Comparison of ENCODE assay signal across 1 cellular context in the genomic region with DNA sequence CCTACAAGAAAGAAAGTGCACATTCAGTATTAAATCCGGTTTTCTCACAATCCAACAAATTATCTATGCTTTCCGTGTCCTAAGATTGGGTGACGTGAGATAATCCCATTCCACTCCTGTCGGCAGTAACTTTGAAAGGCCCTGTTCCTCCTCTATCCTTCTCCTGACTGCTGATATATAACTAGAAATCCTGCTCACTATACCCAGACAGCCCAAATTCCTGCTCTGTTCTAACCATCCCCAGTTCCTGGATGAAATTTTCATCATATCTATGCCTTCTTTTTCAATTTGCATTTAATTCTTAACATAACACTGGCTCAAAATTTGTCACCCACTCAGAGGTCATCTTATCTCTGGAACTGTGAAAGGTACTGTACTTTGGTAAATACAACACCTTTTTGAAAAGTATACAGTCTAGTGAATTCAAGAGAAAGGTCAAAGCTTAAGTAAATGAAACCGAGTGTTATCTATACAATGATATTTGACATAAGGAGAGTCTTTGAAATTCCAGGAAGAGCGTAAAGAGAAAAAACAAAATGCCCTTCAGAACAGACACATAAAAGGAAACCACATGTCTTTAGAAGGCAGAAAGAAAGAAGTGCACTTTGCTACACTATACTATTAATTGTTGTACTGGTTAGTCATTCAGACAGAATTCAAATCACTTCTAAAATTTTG.
A peak's percentile ranks its signal among the peaks of the same experiment; 100 is the strongest.
TF ChIP-seq lines count a peak whose summit lies in the region.

No MANE protein-coding gene starts in this region.

TF ChIP-seq in HepG2, 621 proteins besides CTCF, POLR2A, EP300 and RAD21 (continued from another document and continues in another):
- TF ChIP-seq, protein P1, sequence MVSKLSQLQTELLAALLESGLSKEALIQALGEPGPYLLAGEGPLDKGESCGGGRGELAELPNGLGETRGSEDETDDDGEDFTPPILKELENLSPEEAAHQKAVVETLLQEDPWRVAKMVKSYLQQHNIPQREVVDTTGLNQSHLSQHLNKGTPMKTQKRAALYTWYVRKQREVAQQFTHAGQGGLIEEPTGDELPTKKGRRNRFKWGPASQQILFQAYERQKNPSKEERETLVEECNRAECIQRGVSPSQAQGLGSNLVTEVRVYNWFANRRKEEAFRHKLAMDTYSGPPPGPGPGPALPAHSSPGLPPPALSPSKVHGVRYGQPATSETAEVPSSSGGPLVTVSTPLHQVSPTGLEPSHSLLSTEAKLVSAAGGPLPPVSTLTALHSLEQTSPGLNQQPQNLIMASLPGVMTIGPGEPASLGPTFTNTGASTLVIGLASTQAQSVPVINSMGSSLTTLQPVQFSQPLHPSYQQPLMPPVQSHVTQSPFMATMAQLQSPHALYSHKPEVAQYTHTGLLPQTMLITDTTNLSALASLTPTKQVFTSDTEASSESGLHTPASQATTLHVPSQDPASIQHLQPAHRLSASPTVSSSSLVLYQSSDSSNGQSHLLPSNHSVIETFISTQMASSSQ (IDR thresholded peaks at IDR 0.05; ENCODE audit: low read depth) = peak; percentile 65
- TF ChIP-seq, protein P1 (CRISPR knock-in tag; IDR thresholded peaks at IDR 0.05; ENCODE audit: borderline replicate concordance) = no peak; the same call in 1 of the 2 replicates
- TF ChIP-seq NFYC (CRISPR knock-in tag; IDR thresholded peaks at IDR 0.05) = no peak
- TF ChIP-seq, protein P2, sequence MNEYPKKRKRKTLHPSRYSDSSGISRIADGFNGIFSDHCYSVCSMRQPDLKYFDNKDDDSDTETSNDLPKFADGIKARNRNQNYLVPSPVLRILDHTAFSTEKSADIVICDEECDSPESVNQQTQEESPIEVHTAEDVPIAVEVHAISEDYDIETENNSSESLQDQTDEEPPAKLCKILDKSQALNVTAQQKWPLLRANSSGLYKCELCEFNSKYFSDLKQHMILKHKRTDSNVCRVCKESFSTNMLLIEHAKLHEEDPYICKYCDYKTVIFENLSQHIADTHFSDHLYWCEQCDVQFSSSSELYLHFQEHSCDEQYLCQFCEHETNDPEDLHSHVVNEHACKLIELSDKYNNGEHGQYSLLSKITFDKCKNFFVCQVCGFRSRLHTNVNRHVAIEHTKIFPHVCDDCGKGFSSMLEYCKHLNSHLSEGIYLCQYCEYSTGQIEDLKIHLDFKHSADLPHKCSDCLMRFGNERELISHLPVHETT (CRISPR knock-in tag; conservative IDR thresholded peaks at IDR 0.05) = no peak
- peak; percentile 27; the same call in 1 of the 2 replicates for TF ChIP-seq FOXO1 (CRISPR knock-in tag; IDR thresholded peaks at IDR 0.05)
- no peak for TF ChIP-seq PCBP1 (IDR thresholded peaks at IDR 0.05; ENCODE audit: borderline replicate concordance, low read depth, low read length)
- peak; percentile 44; the same call in 1 of the 2 replicates for TF ChIP-seq ELF1 (CRISPR knock-in tag; IDR thresholded peaks at IDR 0.05)
- TF ChIP-seq ZNF598 (CRISPR knock-in tag; IDR thresholded peaks at IDR 0.05; ENCODE audit: borderline replicate concordance) = no peak
- TF ChIP-seq ZNF205 (CRISPR knock-in tag; IDR thresholded peaks at IDR 0.05) = 0 out of 2 replicates have a peak, but pooled peaks have one; percentile 39
- TF ChIP-seq, protein P3, sequence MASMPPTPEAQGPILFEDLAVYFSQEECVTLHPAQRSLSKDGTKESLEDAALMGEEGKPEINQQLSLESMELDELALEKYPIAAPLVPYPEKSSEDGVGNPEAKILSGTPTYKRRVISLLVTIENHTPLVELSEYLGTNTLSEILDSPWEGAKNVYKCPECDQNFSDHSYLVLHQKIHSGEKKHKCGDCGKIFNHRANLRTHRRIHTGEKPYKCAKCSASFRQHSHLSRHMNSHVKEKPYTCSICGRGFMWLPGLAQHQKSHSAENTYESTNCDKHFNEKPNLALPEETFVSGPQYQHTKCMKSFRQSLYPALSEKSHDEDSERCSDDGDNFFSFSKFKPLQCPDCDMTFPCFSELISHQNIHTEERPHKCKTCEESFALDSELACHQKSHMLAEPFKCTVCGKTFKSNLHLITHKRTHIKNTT (CRISPR knock-in tag; IDR thresholded peaks at IDR 0.05) = no peak
- TF ChIP-seq, protein P4, sequence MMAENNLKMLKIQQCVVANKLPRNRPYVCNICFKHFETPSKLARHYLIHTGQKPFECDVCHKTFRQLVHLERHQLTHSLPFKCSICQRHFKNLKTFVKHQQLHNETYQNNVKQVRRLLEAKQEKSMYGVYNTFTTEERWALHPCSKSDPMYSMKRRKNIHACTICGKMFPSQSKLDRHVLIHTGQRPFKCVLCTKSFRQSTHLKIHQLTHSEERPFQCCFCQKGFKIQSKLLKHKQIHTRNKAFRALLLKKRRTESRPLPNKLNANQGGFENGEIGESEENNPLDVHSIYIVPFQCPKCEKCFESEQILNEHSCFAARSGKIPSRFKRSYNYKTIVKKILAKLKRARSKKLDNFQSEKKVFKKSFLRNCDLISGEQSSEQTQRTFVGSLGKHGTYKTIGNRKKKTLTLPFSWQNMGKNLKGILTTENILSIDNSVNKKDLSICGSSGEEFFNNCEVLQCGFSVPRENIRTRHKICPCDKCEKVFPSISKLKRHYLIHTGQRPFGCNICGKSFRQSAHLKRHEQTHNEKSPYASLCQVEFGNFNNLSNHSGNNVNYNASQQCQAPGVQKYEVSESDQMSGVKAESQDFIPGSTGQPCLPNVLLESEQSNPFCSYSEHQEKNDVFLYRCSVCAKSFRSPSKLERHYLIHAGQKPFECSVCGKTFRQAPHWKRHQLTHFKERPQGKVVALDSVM (CRISPR knock-in tag; IDR thresholded peaks at IDR 0.05) = no peak
- TF ChIP-seq ZNF232 (CRISPR knock-in tag; IDR thresholded peaks at IDR 0.05; ENCODE audit: borderline replicate concordance) = no peak
- TF ChIP-seq, protein P5, sequence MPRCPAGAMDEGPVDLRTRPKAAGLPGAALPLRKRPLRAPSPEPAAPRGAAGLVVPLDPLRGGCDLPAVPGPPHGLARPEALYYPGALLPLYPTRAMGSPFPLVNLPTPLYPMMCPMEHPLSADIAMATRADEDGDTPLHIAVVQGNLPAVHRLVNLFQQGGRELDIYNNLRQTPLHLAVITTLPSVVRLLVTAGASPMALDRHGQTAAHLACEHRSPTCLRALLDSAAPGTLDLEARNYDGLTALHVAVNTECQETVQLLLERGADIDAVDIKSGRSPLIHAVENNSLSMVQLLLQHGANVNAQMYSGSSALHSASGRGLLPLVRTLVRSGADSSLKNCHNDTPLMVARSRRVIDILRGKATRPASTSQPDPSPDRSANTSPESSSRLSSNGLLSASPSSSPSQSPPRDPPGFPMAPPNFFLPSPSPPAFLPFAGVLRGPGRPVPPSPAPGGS (CRISPR knock-in tag; IDR thresholded peaks at IDR 0.05) = no peak
- TF ChIP-seq ZNF354B (CRISPR knock-in tag; IDR thresholded peaks at IDR 0.05) = no peak
- TF ChIP-seq ZIK1 (CRISPR knock-in tag; IDR thresholded peaks at IDR 0.05; ENCODE audit: borderline replicate concordance, low read depth) = no peak
- TF ChIP-seq ATRX (CRISPR knock-in tag; IDR thresholded peaks at IDR 0.05; ENCODE audit: borderline replicate concordance) = no peak
- TF ChIP-seq, protein P6, sequence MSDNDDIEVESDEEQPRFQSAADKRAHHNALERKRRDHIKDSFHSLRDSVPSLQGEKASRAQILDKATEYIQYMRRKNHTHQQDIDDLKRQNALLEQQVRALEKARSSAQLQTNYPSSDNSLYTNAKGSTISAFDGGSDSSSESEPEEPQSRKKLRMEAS (IDR thresholded peaks at IDR 0.05) = peak; percentile 36; the same call in 1 of the 2 replicates
- TF ChIP-seq ZNF747 (CRISPR knock-in tag; IDR thresholded peaks at IDR 0.05; ENCODE audit: borderline replicate concordance) = no peak
- TF ChIP-seq ZNF260 (CRISPR knock-in tag; IDR thresholded peaks at IDR 0.05; ENCODE audit: borderline replicate concordance, low read depth) = no peak
- no peak for TF ChIP-seq HNRNPK (IDR thresholded peaks at IDR 0.05; ENCODE audit: low read depth, low read length, poor library complexity, severe bottlenecking)
- TF ChIP-seq HMG20A (CRISPR knock-in tag; IDR thresholded peaks at IDR 0.05; ENCODE audit: borderline replicate concordance) = peak; percentile 98
- no peak for TF ChIP-seq PLRG1 (conservative IDR thresholded peaks at IDR 0.05)
- TF ChIP-seq CHD4 (IDR thresholded peaks at IDR 0.05; ENCODE audit: borderline replicate concordance, low read length) = no peak
- no peak for TF ChIP-seq ZNF605 (CRISPR knock-in tag; IDR thresholded peaks at IDR 0.05)
- TF ChIP-seq BRD4 (CRISPR knock-in tag; IDR thresholded peaks at IDR 0.05) = no peak
- no peak for TF ChIP-seq MTA1 (CRISPR knock-in tag; IDR thresholded peaks at IDR 0.05; ENCODE audit: borderline replicate concordance)
- TF ChIP-seq, protein P7, sequence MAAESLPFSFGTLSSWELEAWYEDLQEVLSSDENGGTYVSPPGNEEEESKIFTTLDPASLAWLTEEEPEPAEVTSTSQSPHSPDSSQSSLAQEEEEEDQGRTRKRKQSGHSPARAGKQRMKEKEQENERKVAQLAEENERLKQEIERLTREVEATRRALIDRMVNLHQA (CRISPR knock-in tag; IDR thresholded peaks at IDR 0.05) = no peak
- no peak for TF ChIP-seq ZFP62 (CRISPR knock-in tag; IDR thresholded peaks at IDR 0.05)
- TF ChIP-seq FOXA1 (IDR thresholded peaks at IDR 0.05) = peak; percentile 63; the same call in 1 of the 2 replicates
- peak; percentile 91 for TF ChIP-seq FOXA1 (CRISPR knock-in tag; IDR thresholded peaks at IDR 0.05)
- TF ChIP-seq TGIF2 (CRISPR knock-in tag; IDR thresholded peaks at IDR 0.05) = no peak
- no peak for TF ChIP-seq BRCA1 (CRISPR knock-in tag; IDR thresholded peaks at IDR 0.05)
- no peak for TF ChIP-seq ZFYVE20 (CRISPR knock-in tag; IDR thresholded peaks at IDR 0.05; ENCODE audit: borderline replicate concordance, low read depth)
- TF ChIP-seq ARNTL (CRISPR knock-in tag; IDR thresholded peaks at IDR 0.05) = no peak
- TF ChIP-seq, protein P8, sequence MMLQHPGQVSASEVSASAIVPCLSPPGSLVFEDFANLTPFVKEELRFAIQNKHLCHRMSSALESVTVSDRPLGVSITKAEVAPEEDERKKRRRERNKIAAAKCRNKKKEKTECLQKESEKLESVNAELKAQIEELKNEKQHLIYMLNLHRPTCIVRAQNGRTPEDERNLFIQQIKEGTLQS (CRISPR knock-in tag; IDR thresholded peaks at IDR 0.05) = no peak
- TF ChIP-seq ETV5 (CRISPR knock-in tag; IDR thresholded peaks at IDR 0.05; ENCODE audit: borderline replicate concordance) = no peak; the same call in 1 of the 2 replicates
- TF ChIP-seq SOX5 (CRISPR knock-in tag; IDR thresholded peaks at IDR 0.05; ENCODE audit: borderline replicate concordance) = peak; percentile 91
- TF ChIP-seq, protein P9, sequence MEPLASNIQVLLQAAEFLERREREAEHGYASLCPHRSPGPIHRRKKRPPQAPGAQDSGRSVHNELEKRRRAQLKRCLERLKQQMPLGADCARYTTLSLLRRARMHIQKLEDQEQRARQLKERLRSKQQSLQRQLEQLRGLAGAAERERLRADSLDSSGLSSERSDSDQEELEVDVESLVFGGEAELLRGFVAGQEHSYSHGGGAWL (CRISPR knock-in tag; IDR thresholded peaks at IDR 0.05) = no peak
- TF ChIP-seq HNRNPL (IDR thresholded peaks at IDR 0.05; ENCODE audit: low read depth, low read length) = no peak
- TF ChIP-seq, protein P10, sequence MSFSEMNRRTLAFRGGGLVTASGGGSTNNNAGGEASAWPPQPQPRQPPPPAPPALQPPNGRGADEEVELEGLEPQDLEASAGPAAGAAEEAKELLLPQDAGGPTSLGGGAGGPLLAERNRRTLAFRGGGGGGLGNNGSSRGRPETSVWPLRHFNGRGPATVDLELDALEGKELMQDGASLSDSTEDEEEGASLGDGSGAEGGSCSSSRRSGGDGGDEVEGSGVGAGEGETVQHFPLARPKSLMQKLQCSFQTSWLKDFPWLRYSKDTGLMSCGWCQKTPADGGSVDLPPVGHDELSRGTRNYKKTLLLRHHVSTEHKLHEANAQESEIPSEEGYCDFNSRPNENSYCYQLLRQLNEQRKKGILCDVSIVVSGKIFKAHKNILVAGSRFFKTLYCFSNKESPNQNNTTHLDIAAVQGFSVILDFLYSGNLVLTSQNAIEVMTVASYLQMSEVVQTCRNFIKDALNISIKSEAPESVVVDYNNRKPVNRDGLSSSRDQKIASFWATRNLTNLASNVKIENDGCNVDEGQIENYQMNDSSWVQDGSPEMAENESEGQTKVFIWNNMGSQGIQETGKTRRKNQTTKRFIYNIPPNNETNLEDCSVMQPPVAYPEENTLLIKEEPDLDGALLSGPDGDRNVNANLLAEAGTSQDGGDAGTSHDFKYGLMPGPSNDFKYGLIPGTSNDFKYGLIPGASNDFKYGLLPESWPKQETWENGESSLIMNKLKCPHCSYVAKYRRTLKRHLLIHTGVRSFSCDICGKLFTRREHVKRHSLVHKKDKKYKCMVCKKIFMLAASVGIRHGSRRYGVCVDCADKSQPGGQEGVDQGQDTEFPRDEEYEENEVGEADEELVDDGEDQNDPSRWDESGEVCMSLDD (CRISPR knock-in tag; IDR thresholded peaks at IDR 0.05; ENCODE audit: borderline replicate concordance) = no peak
- no peak for TF ChIP-seq ONECUT2 (CRISPR knock-in tag; IDR thresholded peaks at IDR 0.05)
- TF ChIP-seq FOXC1 (CRISPR knock-in tag; IDR thresholded peaks at IDR 0.05; ENCODE audit: borderline replicate concordance) = no peak
- peak; percentile 56; the same call in 1 of the 2 replicates for TF ChIP-seq IRF2 (CRISPR knock-in tag; IDR thresholded peaks at IDR 0.05)
- peak; percentile 84; the same call in 1 of the 2 replicates for TF ChIP-seq ZFP36L1 (CRISPR knock-in tag; IDR thresholded peaks at IDR 0.05)
- TF ChIP-seq ZNF44 (CRISPR knock-in tag; IDR thresholded peaks at IDR 0.05) = no peak
- no peak for TF ChIP-seq SSRP1 (CRISPR knock-in tag; IDR thresholded peaks at IDR 0.05)
- peak; percentile 63; the same call in 1 of the 2 replicates for TF ChIP-seq MED1 (CRISPR knock-in tag; IDR thresholded peaks at IDR 0.05)
- TF ChIP-seq CEBPG (CRISPR knock-in tag; IDR thresholded peaks at IDR 0.05) = 0 out of 2 replicates have a peak, but pooled peaks have one; percentile 22
- TF ChIP-seq, protein P11, sequence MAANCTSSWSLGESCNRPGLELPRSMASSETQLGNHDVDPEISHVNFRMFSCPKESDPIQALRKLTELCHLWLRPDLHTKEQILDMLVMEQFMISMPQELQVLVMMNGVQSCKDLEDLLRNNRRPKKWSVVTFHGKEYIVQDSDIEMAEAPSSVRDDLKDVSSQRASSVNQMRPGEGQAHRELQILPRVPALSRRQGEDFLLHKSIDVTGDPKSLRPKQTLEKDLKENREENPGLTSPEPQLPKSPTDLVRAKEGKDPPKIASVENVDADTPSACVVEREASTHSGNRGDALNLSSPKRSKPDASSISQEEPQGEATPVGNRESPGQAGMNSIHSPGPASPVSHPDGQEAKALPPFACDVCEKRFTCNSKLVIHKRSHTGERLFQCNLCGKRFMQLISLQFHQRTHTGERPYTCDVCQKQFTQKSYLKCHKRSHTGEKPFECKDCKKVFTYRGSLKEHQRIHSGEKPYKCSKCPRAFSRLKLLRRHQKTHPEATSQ (CRISPR knock-in tag; IDR thresholded peaks at IDR 0.05; ENCODE audit: borderline replicate concordance) = peak; percentile 43; the same call in 1 of the 2 replicates
- TF ChIP-seq ZNF530 (CRISPR knock-in tag; IDR thresholded peaks at IDR 0.05; ENCODE audit: low read depth) = no peak
